In genomic region chr9:86682240-86682639, GRCh38 we compare ENCODE assay signal across 27 cellular contexts.
DNase-seq lines count a peak whose midpoint lies in the region; ATAC-seq and TF ChIP-seq lines count a peak whose summit lies in the region.
"Had no signal": no experiment of that assay in that cellular context is flagged by ENCODE, and none has a peak within 500 bp of the region (broad histone marks: within the 10 kb centered on the region; RNA-seq: fewer than 3 reads in every experiment).

No MANE protein-coding gene starts in this region.

- peak; percentile 55 for ATAC-seq in activated CD4-positive, alpha-beta T cell treated with anti-CD3 and anti-CD28 coated beads for 36 hours
- no peak for ATAC-seq in natural killer cell
- ATAC-seq in activated CD4-positive, CD25-positive, alpha-beta regulatory T cell treated with anti-CD3 and anti-CD28 coated beads, Interleukin-2, amount 50 U/mL, for 24 hours: no peak
- ATAC-seq: HepG2, Panc1 had no signal

- peaks cover 5% of the 10 kb centered on the region for H3K27me3 Mint-ChIP-seq in activated CD4-positive, alpha-beta T cell treated with anti-CD3 and anti-CD28 coated beads for 36 hours
- H3K27me3 Mint-ChIP-seq in CD8-positive, alpha-beta memory T cell: peaks cover 5 to 21% of the 10 kb centered on the region in 2 donors
- no peaks in the 10 kb centered on the region for H3K27me3 Mint-ChIP-seq in activated T-helper 1 cell treated with anti-CD3 and anti-CD28 coated beads, Interleukin-12 subunit alpha, Interleukin-12 subunit beta, Interleukin-2, Interleukin-4 antibody, amounts not matched to agents 30 ng/mL and 10 ng/mL and 1 ng/mL, durations not matched to agents 14 hours and 24 hours and 36 hours (ENCODE audit: insufficient read depth)
- peaks cover 5 to 16% of the 10 kb centered on the region in 2 donors for H3K27me3 Mint-ChIP-seq in natural killer cell (ENCODE audit: low read depth in 2 of 2)

- POLR2A ChIA-PET in activated CD4-positive, alpha-beta T cell treated with anti-CD3 and anti-CD28 coated beads for 36 hours (lab: Charles Lee): no interaction called here
- POLR2A ChIA-PET in CD8-positive, alpha-beta memory T cell (lab: Charles Lee): no interaction called here

- no peaks in the 10 kb centered on the region for H3K27me3 ChIP-seq in CD8-positive, alpha-beta memory T cell (ENCODE audit: insufficient read depth, low read length, poor library complexity, severe bottlenecking)
- H3K27me3 ChIP-seq: cardiac muscle cell, thyroid gland had no signal

- no peak for TF ChIP-seq CTCF in natural killer cell (IDR thresholded peaks at IDR 0.05)

- no peaks in the 10 kb centered on the region for H3K36me3 Mint-ChIP-seq in activated CD4-positive, alpha-beta T cell treated with anti-CD3 and anti-CD28 coated beads for 36 hours (ENCODE audit: low read depth)
- H3K36me3 Mint-ChIP-seq in CD8-positive, alpha-beta memory T cell: no peaks in the 10 kb centered on the region
- H3K36me3 Mint-ChIP-seq in activated T-helper 1 cell treated with anti-CD3 and anti-CD28 coated beads, Interleukin-12 subunit alpha, Interleukin-12 subunit beta, Interleukin-2, Interleukin-4 antibody, amounts not matched to agents 30 ng/mL and 10 ng/mL and 1 ng/mL, durations not matched to agents 14 hours and 24 hours and 36 hours (ENCODE audit: low read depth): no peaks in the 10 kb centered on the region
- no peaks in the 10 kb centered on the region for H3K36me3 Mint-ChIP-seq in natural killer cell

- H3K9me3 ChIP-seq in CD8-positive, alpha-beta memory T cell (ENCODE audit: low read length): no peaks in the 10 kb centered on the region
- H3K9me3 ChIP-seq: thyroid gland had no signal

- H3K36me3 ChIP-seq in CD8-positive, alpha-beta memory T cell (ENCODE audit: insufficient read depth, low read length): no peaks in the 10 kb centered on the region
- H3K36me3 ChIP-seq: cardiac muscle cell, thyroid gland, WERI-Rb-1 had no signal

- no peak for DNase-seq in activated CD4-positive, alpha-beta T cell treated with anti-CD3 and anti-CD28 coated beads for 36 hours
- no peak for DNase-seq in activated CD4-positive, alpha-beta T cell treated with anti-CD3 and anti-CD28 coated beads, Interleukin-2, amount 50 U/mL, for 4 hours
- DNase-seq in CD8-positive, alpha-beta memory T cell: no peak
- DNase-seq in activated T-helper 1 cell treated with anti-CD3 and anti-CD28 coated beads, Interleukin-12 subunit alpha, Interleukin-12 subunit beta, Interleukin-2, Interleukin-4 antibody, amounts not matched to agents 30 ng/mL and 10 ng/mL and 1 ng/mL, durations not matched to agents 14 hours and 24 hours and 36 hours (ENCODE audit: low spot score): no peak
- DNase-seq in natural killer cell: no peak
- no peak for DNase-seq in COR-L47 (lab: John Stamatoyannopoulos, UW)
- DNase-seq in retina: no peak
- DNase-seq: 8988T; amygdala; glutamatergic neuron; H7; NCI-H1105 treated with DMSO at 0.1 percent for 48 hours; NCI-H510A; NK-92 treated with Interleukin-12 subunit alpha and Interleukin-12 subunit beta, amount 100 ng/mL, for 24 hours; nucleus accumbens; SIG-M5; stimulated activated naive CD4-positive, alpha-beta T cell; thyroid gland; WERI-Rb-1 had no signal

- H3K9me3 Mint-ChIP-seq in activated CD4-positive, alpha-beta T cell treated with anti-CD3 and anti-CD28 coated beads for 36 hours (ENCODE audit: low read depth): no peaks in the 10 kb centered on the region
- no peaks in the 10 kb centered on the region for H3K9me3 Mint-ChIP-seq in CD8-positive, alpha-beta memory T cell
- no peaks in the 10 kb centered on the region for H3K9me3 Mint-ChIP-seq in activated T-helper 1 cell treated with anti-CD3 and anti-CD28 coated beads, Interleukin-12 subunit alpha, Interleukin-12 subunit beta, Interleukin-2, Interleukin-4 antibody, amounts not matched to agents 30 ng/mL and 10 ng/mL and 1 ng/mL, durations not matched to agents 14 hours and 24 hours and 36 hours
- H3K9me3 Mint-ChIP-seq in natural killer cell: no peaks in the 10 kb centered on the region
- H3K9me3 Mint-ChIP-seq: dendritic cell treated with granulocyte-macrophage colony-stimulating factor and Interleukin-4, amounts not matched to agents 40 ng/mL and 50 ng/mL, for 4 days; T-helper 1 cell treated with Interleukin-12 subunit alpha and Interleukin-12 subunit beta and Interleukin-4 antibody, amounts not matched to agents 30 μg/mL and 1 μg/mL, for 36 hours had no signal

- no peaks in the 10 kb centered on the region for H3K4me1 ChIP-seq in CD8-positive, alpha-beta memory T cell (ENCODE audit: insufficient read depth, low read length)
- H3K4me1 ChIP-seq: thyroid gland had no signal

- CTCF ChIA-PET in activated CD4-positive, alpha-beta T cell treated with anti-CD3 and anti-CD28 coated beads for 36 hours (lab: Charles Lee): no interaction called here
- CTCF ChIA-PET in CD8-positive, alpha-beta memory T cell (lab: Charles Lee): no interaction called here

- no peak overlapping the region for H3K27ac ChIP-seq in CD8-positive, alpha-beta memory T cell (ENCODE audit: low read depth, low read length)
- H3K27ac ChIP-seq: cardiac muscle cell, HL-60, thyroid gland, WERI-Rb-1 had no signal

- H3K4me3 Mint-ChIP-seq in activated CD4-positive, alpha-beta T cell treated with anti-CD3 and anti-CD28 coated beads for 36 hours: peak overlapping the region; percentile 58
- H3K4me3 Mint-ChIP-seq in CD8-positive, alpha-beta memory T cell: peak overlapping the region in 4 of 7 donors; percentile 55 to 68 (median 60)
- H3K4me3 Mint-ChIP-seq in activated T-helper 1 cell treated with anti-CD3 and anti-CD28 coated beads, Interleukin-12 subunit alpha, Interleukin-12 subunit beta, Interleukin-2, Interleukin-4 antibody, amounts not matched to agents 30 ng/mL and 10 ng/mL and 1 ng/mL, durations not matched to agents 14 hours and 24 hours and 36 hours: peak overlapping the region; percentile 5
- H3K4me3 Mint-ChIP-seq in natural killer cell: peak overlapping the region; percentile 58
- H3K4me3 Mint-ChIP-seq: dendritic cell treated with granulocyte-macrophage colony-stimulating factor and Interleukin-4, amounts not matched to agents 40 ng/mL and 50 ng/mL, for 4 days; T-helper 1 cell treated with Interleukin-12 subunit alpha and Interleukin-12 subunit beta and Interleukin-4 antibody, amounts not matched to agents 30 μg/mL and 1 μg/mL, for 36 hours had no signal

- H3K4me3 ChIP-seq in CD8-positive, alpha-beta memory T cell (ENCODE audit: low read length): no peak overlapping the region
- H3K4me3 ChIP-seq: cardiac muscle cell, smooth muscle cell, thyroid gland had no signal

- intact Hi-C loops in activated CD4-positive, alpha-beta T cell treated with anti-CD3 and anti-CD28 coated beads for 36 hours (cut with DNase I, micrococcal nuclease): no loop called here
- intact Hi-C loops in activated T-helper 1 cell treated with anti-CD3 and anti-CD28 coated beads, Interleukin-12 subunit alpha, Interleukin-12 subunit beta, Interleukin-2, Interleukin-4 antibody, amounts not matched to agents 30 ng/mL and 10 ng/mL and 1 ng/mL, durations not matched to agents 14 hours and 24 hours and 36 hours (cut with micrococcal nuclease): no loop called here
- intact Hi-C loops in natural killer cell (cut with micrococcal nuclease): no loop called here

- H3K27ac Mint-ChIP-seq in activated CD4-positive, alpha-beta T cell treated with anti-CD3 and anti-CD28 coated beads for 36 hours: peak overlapping the region; percentile 39
- H3K27ac Mint-ChIP-seq in CD8-positive, alpha-beta memory T cell: peak overlapping the region in 2 of 8 donors; percentile 13 to 94
- H3K27ac Mint-ChIP-seq in activated T-helper 1 cell treated with anti-CD3 and anti-CD28 coated beads, Interleukin-12 subunit alpha, Interleukin-12 subunit beta, Interleukin-2, Interleukin-4 antibody, amounts not matched to agents 30 ng/mL and 10 ng/mL and 1 ng/mL, durations not matched to agents 14 hours and 24 hours and 36 hours: no peak overlapping the region
- H3K27ac Mint-ChIP-seq in natural killer cell: peak overlapping the region in 1 of 2 donors; percentile 12
- H3K27ac Mint-ChIP-seq: dendritic cell treated with granulocyte-macrophage colony-stimulating factor and Interleukin-4, amounts not matched to agents 40 ng/mL and 50 ng/mL, for 4 days; T-helper 1 cell treated with Interleukin-12 subunit alpha and Interleukin-12 subunit beta and Interleukin-4 antibody, amounts not matched to agents 30 μg/mL and 1 μg/mL, for 36 hours had no signal

- H3K4me1 Mint-ChIP-seq in activated CD4-positive, alpha-beta T cell treated with anti-CD3 and anti-CD28 coated beads for 36 hours: no peaks in the 10 kb centered on the region
- no peaks in the 10 kb centered on the region for H3K4me1 Mint-ChIP-seq in CD8-positive, alpha-beta memory T cell
- H3K4me1 Mint-ChIP-seq in activated T-helper 1 cell treated with anti-CD3 and anti-CD28 coated beads, Interleukin-12 subunit alpha, Interleukin-12 subunit beta, Interleukin-2, Interleukin-4 antibody, amounts not matched to agents 30 ng/mL and 10 ng/mL and 1 ng/mL, durations not matched to agents 14 hours and 24 hours and 36 hours (ENCODE audit: low read depth): no peaks in the 10 kb centered on the region
- H3K4me1 Mint-ChIP-seq in natural killer cell: no peaks in the 10 kb centered on the region

Comparison
In these comparisons a context has a peak if more than half of its experiments do, and no peak if none do; other contexts are left out.
1. H3K4me3 Mint-ChIP-seq: peak in every context shown above with its lines; median percentile 60 in CD8-positive, alpha-beta memory T cell; 58 in activated CD4-positive, alpha-beta T cell treated with anti-CD3 and anti-CD28 coated beads for 36 hours; 58 in natural killer cell; 5 in activated T-helper 1 cell treated with anti-CD3 and anti-CD28 coated beads, Interleukin-12 subunit alpha, Interleukin-12 subunit beta, Interleukin-2, Interleukin-4 antibody, amounts not matched to agents 30 ng/mL and 10 ng/mL and 1 ng/mL, durations not matched to agents 14 hours and 24 hours and 36 hours.